10 cellular contexts compared by ENCODE assay signal in genomic region chr1:15685820-15686219, GRCh38. TPM values are rescaled to one million over a fixed set of nuclear protein-coding genes. Genes with fewer than 3 reads are reported as not detected.
DNase-seq lines count a peak whose midpoint lies in the region; FAIRE-seq and TF ChIP-seq lines count a peak whose summit lies in the region.
"Had no signal": no experiment of that assay in that cellular context is flagged by ENCODE, and none has a peak within 500 bp of the region (broad histone marks: within the 10 kb centered on the region; RNA-seq: fewer than 3 reads in every experiment).

No MANE protein-coding gene starts in this region.

- H3K4me3 Mint-ChIP-seq in activated T-cell treated with anti-CD3 and anti-CD28 coated beads, Interleukin-2, amount 50 U/mL, for 24 hours = peak overlapping the region; percentile 88

- FAIRE-seq in H54 (lab: Jason Lieb, UNC) = no peak

- H3K27ac Mint-ChIP-seq in activated T-cell treated with anti-CD3 and anti-CD28 coated beads, Interleukin-2, amount 50 U/mL, for 24 hours = peak overlapping the region; percentile 53

- H3K27ac ChIP-seq in adrenal gland (peak overlapping the region in 4 of 5 donors; percentile 2 to 92 (median 74)), testis (peak overlapping the region; percentile 31 to 79)

- TF ChIP-seq CTCF in adrenal gland (IDR thresholded peaks at IDR 0.05) (no peak), kidney epithelial cell (IDR thresholded peaks at IDR 0.05; ENCODE audit: insufficient read depth, low read length, poor library complexity, severe bottlenecking) (no peak), testis (IDR thresholded peaks at IDR 0.05) (no peak)

- intact Hi-C loops in adrenal gland (cut with DNase I) (no loop called here), testis (cut with DNase I; ENCODE audit: low total_unique reads) (no loop called here)

- TF ChIP-seq POLR2A in adrenal gland (IDR thresholded peaks at IDR 0.05) (no peak), testis (IDR thresholded peaks at IDR 0.05) (no peak), H54 (IDR thresholded peaks at IDR 0.05; ENCODE audit: low read depth, low read length) (no peak)

- no peaks in the 10 kb centered on the region for H3K27me3 Mint-ChIP-seq in activated T-cell treated with anti-CD3 and anti-CD28 coated beads, Interleukin-2, amount 50 U/mL, for 24 hours

- peaks cover 41% of the 10 kb centered on the region for H3K4me1 Mint-ChIP-seq in activated T-cell treated with anti-CD3 and anti-CD28 coated beads, Interleukin-2, amount 50 U/mL, for 24 hours (ENCODE audit: low read depth)

- H3K36me3 ChIP-seq in adrenal gland (replicated peaks in 1 of 2) = no peaks in the 10 kb centered on the region
- H3K36me3 ChIP-seq in kidney epithelial cell (ENCODE audit: control insufficient read depth, insufficient read depth, low read length) = peaks cover 3% of the 10 kb centered on the region
- H3K36me3 ChIP-seq in testis (ENCODE audit: low read depth, missing control alignments) = no peaks in the 10 kb centered on the region

- H3K27me3 ChIP-seq in adrenal gland = no peaks in the 10 kb centered on the region
- H3K27me3 ChIP-seq in kidney epithelial cell (ENCODE audit: control insufficient read depth, insufficient read depth, low read length) = no peaks in the 10 kb centered on the region
- no peaks in the 10 kb centered on the region for H3K27me3 ChIP-seq in testis

- H3K9me3 ChIP-seq in adrenal gland (replicated peaks in 1 of 3) (no peaks in the 10 kb centered on the region), testis (no peaks in the 10 kb centered on the region)

- H3K4me3 ChIP-seq in adrenal gland (peak overlapping the region in 1 of 4 donors; percentile 69), kidney epithelial cell (ENCODE audit: low read depth, low read length) (peak overlapping the region; percentile 10), testis (no peak overlapping the region)

- no peaks in the 10 kb centered on the region for H3K9me3 Mint-ChIP-seq in activated T-cell treated with anti-CD3 and anti-CD28 coated beads, Interleukin-2, amount 50 U/mL, for 24 hours

- DNase-seq in activated T-cell treated with anti-CD3 and anti-CD28 coated beads, Interleukin-2, amount 50 U/mL, for 24 hours = no peak
- DNase-seq in activated T-cell treated with anti-CD3 and anti-CD28 coated beads, Interleukin-2, amount 50 U/mL, for 48 hours = no peak
- DNase-seq in adrenal gland (no peak), kidney epithelial cell (ENCODE audit: low read depth) (no peak), testis (no peak), H54 (ENCODE audit: insufficient read length, low spot score) (no peak), mucosa of gallbladder (ENCODE audit: low spot score) (no peak)
- no peak for DNase-seq in effector CD4-positive, alpha-beta T cell
- DNase-seq: activated CD4-positive, alpha-beta T cell treated with anti-CD3 and anti-CD28 coated beads, Interleukin-2, amount 50 U/mL, for 4 hours; COR-L47 had no signal

- H3K4me1 ChIP-seq in adrenal gland (replicated peaks in 1 of 2) (peaks cover 9 to 21% of the 10 kb centered on the region in 2 donors), testis (peaks cover 17% of the 10 kb centered on the region)

- peaks cover 29% of the 10 kb centered on the region for H3K36me3 Mint-ChIP-seq in activated T-cell treated with anti-CD3 and anti-CD28 coated beads, Interleukin-2, amount 50 U/mL, for 24 hours (ENCODE audit: low read depth)

- 44 to 48% (median 47%) methylated on average over 4 of the region's 4 CpGs for WGBS in adrenal gland, 4 donors
- 54 to 58% methylated on average over 4 of the region's 4 CpGs for WGBS in testis, 2 donors

RNA-seq across cellular contexts. Expression of gene PLEKHM2, which starts 1.7 kb away (rescaled TPM):
- total RNA-seq in adrenal gland (10 to 100 TPM; 52.9 to 92.9 (median 71.2) TPM), kidney epithelial cell (52.1 and 73.3 TPM in 2 replicates), testis (10 to 100 TPM; 61.9 to 70.2 TPM), mucosa of gallbladder (71.2 TPM)
- polyA plus RNA-seq in adrenal gland (100 to 1,000 TPM in 1 of 3 donors, 10 to 100 TPM in 2; 42.8 to 103 (median 63.7) TPM), testis (ENCODE audit: insufficient read depth, low read depth, low replicate concordance) (98.4 TPM)

RNA-seq across cellular contexts. Expression of gene SLC25A34, which starts 50.2 kb away (rescaled TPM):
- 10 to 100 TPM in 2 of 8 donors, 1 to 10 TPM in 6; 2.2 to 12.3 (median 5.8) TPM for total RNA-seq in adrenal gland
- 10 to 100 TPM in 1 of 3 donors, 1 to 10 TPM in 2; 4.7 to 11.1 (median 6.0) TPM for polyA plus RNA-seq in adrenal gland
- 0.25 and 0.34 TPM in 2 replicates for total RNA-seq in kidney epithelial cell
- total RNA-seq in testis = 1 to 10 TPM; 2.5 to 3.8 TPM
- polyA plus RNA-seq in testis (ENCODE audit: insufficient read depth, low read depth, low replicate concordance) = 2.6 TPM
- total RNA-seq in mucosa of gallbladder = 10.1 TPM

RNA-seq across cellular contexts. Expression of gene TMEM82, which starts 56.5 kb away (rescaled TPM):
- total RNA-seq in adrenal gland = under 1 TPM in 1 of 8 donors, not detected in 7; 0.14 TPM
- polyA plus RNA-seq in adrenal gland = not detected
- not detected in 2 replicates for total RNA-seq in kidney epithelial cell
- not detected for total RNA-seq in testis
- not detected for polyA plus RNA-seq in testis (ENCODE audit: insufficient read depth, low read depth, low replicate concordance)
- total RNA-seq in mucosa of gallbladder = 4.9 TPM
